Comparison of ENCODE assay signal across 8 cellular contexts in the genomic region with DNA sequence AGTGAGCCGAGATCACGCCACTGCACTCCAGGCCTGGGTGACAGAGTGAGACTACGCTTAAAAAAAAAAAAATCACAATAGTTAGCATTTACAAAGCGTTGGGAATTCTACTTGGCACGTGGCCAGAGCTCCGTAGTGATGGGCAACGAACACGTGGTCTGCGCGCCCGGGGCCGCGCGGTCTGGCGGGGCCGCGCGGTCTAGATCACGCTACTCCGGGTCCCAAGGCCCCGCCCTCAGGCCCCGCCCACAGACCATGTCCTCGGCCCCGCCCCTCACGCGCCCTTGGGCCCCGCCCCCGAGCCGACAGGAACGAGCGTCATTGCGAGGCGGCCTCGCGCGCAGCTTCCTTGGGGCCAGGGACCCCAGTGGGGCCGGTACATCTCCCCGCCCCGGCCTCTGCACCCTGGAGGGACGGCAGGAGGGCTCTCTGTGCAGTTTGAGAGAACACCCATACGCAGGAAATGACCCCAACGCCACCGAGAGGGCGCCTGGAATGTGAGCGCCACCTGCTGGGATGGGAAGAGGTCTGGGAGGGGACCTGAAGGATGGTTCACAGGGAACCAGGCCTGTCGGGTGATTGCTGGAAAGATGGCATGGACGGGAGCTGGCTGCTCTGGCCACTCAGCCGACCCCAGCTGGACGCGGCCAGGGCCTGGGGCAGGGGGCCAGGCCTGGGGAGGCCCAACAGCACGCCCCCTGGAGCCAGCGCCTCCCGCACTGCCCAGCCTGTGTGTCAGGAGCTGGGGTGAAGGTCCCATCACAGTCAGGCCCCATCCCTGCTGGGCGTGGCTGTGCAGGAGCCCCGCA. TPM values are rescaled to one million over a fixed set of nuclear protein-coding genes. Genes with fewer than 3 reads are reported as not detected.
DNase-seq lines count a peak whose midpoint lies in the region; ATAC-seq and TF ChIP-seq lines count a peak whose summit lies in the region.

No MANE protein-coding gene starts in this region.

- H3K9me3 Mint-ChIP-seq in activated T-helper 1 cell treated with anti-CD3 and anti-CD28 coated beads, Interleukin-12 subunit alpha, Interleukin-12 subunit beta, Interleukin-2, Interleukin-4 antibody, amounts not matched to agents 30 ng/mL and 10 ng/mL and 1 ng/mL, durations not matched to agents 14 hours and 24 hours and 36 hours: no peaks in the 10 kb centered on the region
- no peaks in the 10 kb centered on the region for H3K9me3 Mint-ChIP-seq in naive thymus-derived CD8-positive, alpha-beta T cell
- H3K9me3 Mint-ChIP-seq in stimulated activated memory B cell treated with anti-CD40 and anti-IgM and Interleukin-4, amounts not matched to agents 10 μg/mL and 1 μg/mL and 100 μg/mL, for 72 hours: no peaks in the 10 kb centered on the region

- peak overlapping the region; percentile 92 for H3K4me3 ChIP-seq in Karpas-422 (ENCODE audit: low read length)
- H3K4me3 ChIP-seq in Panc1 (ENCODE audit: low read depth in 2 of 2, low read length in 2 of 2): peak overlapping the region; percentile 52 to 82
- H3K4me3 ChIP-seq in fibroblast of lung (replicated peaks in 1 of 4; ENCODE audit: control extremely low read depth in 1 of 4, insufficient read depth in 1 of 4, low read depth in 3 of 4, low read length in 4 of 4): peak overlapping the region; percentile 63 to 89 (median 66)

- BruUV-seq in Panc1 (replicated peaks; lab: Mats Ljungman, UMichigan): no TSS peak

- peak overlapping the region; percentile 88 for H3K4me3 Mint-ChIP-seq in activated T-helper 1 cell treated with anti-CD3 and anti-CD28 coated beads, Interleukin-12 subunit alpha, Interleukin-12 subunit beta, Interleukin-2, Interleukin-4 antibody, amounts not matched to agents 30 ng/mL and 10 ng/mL and 1 ng/mL, durations not matched to agents 14 hours and 24 hours and 36 hours
- H3K4me3 Mint-ChIP-seq in naive thymus-derived CD8-positive, alpha-beta T cell: peak overlapping the region; percentile 84 to 93 (median 88)
- peak overlapping the region; percentile 94 for H3K4me3 Mint-ChIP-seq in stimulated activated memory B cell treated with anti-CD40 and anti-IgM and Interleukin-4, amounts not matched to agents 10 μg/mL and 1 μg/mL and 100 μg/mL, for 72 hours

- H3K9me3 ChIP-seq in Karpas-422 (ENCODE audit: low read length) (no peaks in the 10 kb centered on the region), Panc1 (ENCODE audit: control insufficient read depth, insufficient read depth, low read depth, low read length) (no peaks in the 10 kb centered on the region), fibroblast of lung (ENCODE audit: control insufficient read depth, insufficient read depth, low read depth, low read length) (no peaks in the 10 kb centered on the region)

- no peaks in the 10 kb centered on the region for H3K9me2 ChIP-seq in Karpas-422 (replicated peaks; ENCODE audit: insufficient read depth, low read length)

- POLR2A ChIA-PET in Panc1 (lab: Charles Lee): interaction anchor here (0.5 to 2.5 kb wide), 5 partner anchors 41 to 293 kb away, joined by 3 to 8 read pairs (median 4); partner anchors contain the start of genes DEAF1 and TMEM80
- POLR2A ChIA-PET in naive thymus-derived CD8-positive, alpha-beta T cell (lab: Charles Lee): interaction anchor here (0.5 to 7.8 kb wide), 23 partner anchors 22 to 241 kb away, joined by 3 to 144 read pairs (median 5); partner anchors contain the start of genes BET1L, IFITM2, PGGHG and RIC8A

- H3K27me3 Mint-ChIP-seq in activated T-helper 1 cell treated with anti-CD3 and anti-CD28 coated beads, Interleukin-12 subunit alpha, Interleukin-12 subunit beta, Interleukin-2, Interleukin-4 antibody, amounts not matched to agents 30 ng/mL and 10 ng/mL and 1 ng/mL, durations not matched to agents 14 hours and 24 hours and 36 hours (ENCODE audit: insufficient read depth): no peaks in the 10 kb centered on the region
- H3K27me3 Mint-ChIP-seq in naive thymus-derived CD8-positive, alpha-beta T cell: no peaks in the 10 kb centered on the region
- H3K27me3 Mint-ChIP-seq in stimulated activated memory B cell treated with anti-CD40 and anti-IgM and Interleukin-4, amounts not matched to agents 10 μg/mL and 1 μg/mL and 100 μg/mL, for 72 hours: no peaks in the 10 kb centered on the region

- intact Hi-C loops in Panc1 (cut with micrococcal nuclease; ENCODE audit: unreplicated experiment): loop anchor here (5.0 kb wide), 2 partner anchors 41 to 56 kb away; partner anchors contain the start of gene PKP3
- intact Hi-C loops in activated T-helper 1 cell treated with anti-CD3 and anti-CD28 coated beads, Interleukin-12 subunit alpha, Interleukin-12 subunit beta, Interleukin-2, Interleukin-4 antibody, amounts not matched to agents 30 ng/mL and 10 ng/mL and 1 ng/mL, durations not matched to agents 14 hours and 24 hours and 36 hours (cut with micrococcal nuclease): loop anchor here (1.0 to 10.0 kb wide), 7 partner anchors 33 to 277 kb away; partner anchors contain the start of gene IFITM2

- H3K9ac ChIP-seq in Karpas-422 (ENCODE audit: low read length) (peak overlapping the region; percentile 80), fibroblast of lung (ENCODE audit: insufficient read depth, low read length) (peak overlapping the region; percentile 79)

- DNase-seq in DMS153 treated with DMSO at 0.1 percent for 48 hours (lab: John Stamatoyannopoulos, UW; ENCODE audit: unreplicated experiment): peak; percentile 82
- peak; percentile 98 for DNase-seq in Karpas-422
- peak; percentile 90 for DNase-seq in Panc1 (ENCODE audit: low read depth, low spot score)
- peak; percentile 92 for DNase-seq in activated T-helper 1 cell treated with anti-CD3 and anti-CD28 coated beads, Interleukin-12 subunit alpha, Interleukin-12 subunit beta, Interleukin-2, Interleukin-4 antibody, amounts not matched to agents 30 ng/mL and 10 ng/mL and 1 ng/mL, durations not matched to agents 14 hours and 24 hours and 36 hours (ENCODE audit: low spot score)
- peak; percentile 81 to 92 for DNase-seq in fibroblast of lung (ENCODE audit: low read depth in 2 of 2)
- DNase-seq in naive thymus-derived CD8-positive, alpha-beta T cell: peak; percentile 90 to 99 (median 94)

- CTCF ChIA-PET in Panc1 (lab: Charles Lee): interaction anchor here (0.6 to 2.9 kb wide), 18 partner anchors 8 to 241 kb away, joined by 3 to 38 read pairs (median 3); partner anchors contain the start of genes BET1L and SIGIRR

- H3K27me3 ChIP-seq in Karpas-422 (ENCODE audit: low read length) (no peaks in the 10 kb centered on the region), Panc1 (ENCODE audit: control insufficient read depth, insufficient read depth, low read length) (no peaks in the 10 kb centered on the region), fibroblast of lung (ENCODE audit: control insufficient read depth, insufficient read depth, low read length) (no peaks in the 10 kb centered on the region)

- H3K4me1 ChIP-seq in Karpas-422 (ENCODE audit: low read length) (peaks cover 35% of the 10 kb centered on the region), Panc1 (ENCODE audit: control insufficient read depth, insufficient read depth, low read length) (peaks cover 38% of the 10 kb centered on the region), fibroblast of lung (ENCODE audit: control insufficient read depth, extremely low read depth, insufficient read depth, low read length) (peaks cover 4% of the 10 kb centered on the region)

- H2AFZ ChIP-seq in Karpas-422 (ENCODE audit: low read length): 0 out of 2 replicates have a peak overlapping the region, but pooled peaks have one; percentile 19
- H2AFZ ChIP-seq in fibroblast of lung (ENCODE audit: low read length): peak overlapping the region; percentile 79

- no peaks in the 10 kb centered on the region for H3K36me3 ChIP-seq in Karpas-422 (ENCODE audit: insufficient read depth, low read length)
- 0 out of 2 replicates have a peak, but pooled peaks cover 2% of the 10 kb centered on the region for H3K36me3 ChIP-seq in Panc1 (ENCODE audit: control insufficient read depth, insufficient read depth, low read length)
- H3K36me3 ChIP-seq in fibroblast of lung (ENCODE audit: control insufficient read depth, insufficient read depth, low read length): peaks cover 4% of the 10 kb centered on the region

- peak overlapping the region; percentile 91 for H3K27ac Mint-ChIP-seq in activated T-helper 1 cell treated with anti-CD3 and anti-CD28 coated beads, Interleukin-12 subunit alpha, Interleukin-12 subunit beta, Interleukin-2, Interleukin-4 antibody, amounts not matched to agents 30 ng/mL and 10 ng/mL and 1 ng/mL, durations not matched to agents 14 hours and 24 hours and 36 hours
- H3K27ac Mint-ChIP-seq in naive thymus-derived CD8-positive, alpha-beta T cell: peak overlapping the region; percentile 87 to 99 (median 97)
- peak overlapping the region; percentile 88 for H3K27ac Mint-ChIP-seq in stimulated activated memory B cell treated with anti-CD40 and anti-IgM and Interleukin-4, amounts not matched to agents 10 μg/mL and 1 μg/mL and 100 μg/mL, for 72 hours

- peaks cover 6% of the 10 kb centered on the region for H3K36me3 Mint-ChIP-seq in activated T-helper 1 cell treated with anti-CD3 and anti-CD28 coated beads, Interleukin-12 subunit alpha, Interleukin-12 subunit beta, Interleukin-2, Interleukin-4 antibody, amounts not matched to agents 30 ng/mL and 10 ng/mL and 1 ng/mL, durations not matched to agents 14 hours and 24 hours and 36 hours (ENCODE audit: low read depth)
- H3K36me3 Mint-ChIP-seq in naive thymus-derived CD8-positive, alpha-beta T cell: peaks cover 0 to 7% (median 0%) of the 10 kb centered on the region in 3 donors
- H3K36me3 Mint-ChIP-seq in stimulated activated memory B cell treated with anti-CD40 and anti-IgM and Interleukin-4, amounts not matched to agents 10 μg/mL and 1 μg/mL and 100 μg/mL, for 72 hours: peaks cover 5% of the 10 kb centered on the region

- H3K79me2 ChIP-seq in Karpas-422 (ENCODE audit: low read length) (peaks cover 22% of the 10 kb centered on the region), fibroblast of lung (ENCODE audit: control insufficient read depth, insufficient read depth, low read length) (peaks cover 24% of the 10 kb centered on the region)

- ATAC-seq in GM21619 (IDR thresholded peaks at IDR 0.05; ENCODE audit: unreplicated experiment) (peak; percentile 42), Panc1 (peak; percentile 80)
- ATAC-seq in naive thymus-derived CD8-positive, alpha-beta T cell: peak; percentile 61 to 62
- peak; percentile 79 for ATAC-seq in stimulated activated memory B cell treated with anti-CD40 and anti-IgM and Interleukin-4, amounts not matched to agents 10 μg/mL and 1 μg/mL and 100 μg/mL, for 72 hours

- peaks cover 16% of the 10 kb centered on the region for H3K4me1 Mint-ChIP-seq in activated T-helper 1 cell treated with anti-CD3 and anti-CD28 coated beads, Interleukin-12 subunit alpha, Interleukin-12 subunit beta, Interleukin-2, Interleukin-4 antibody, amounts not matched to agents 30 ng/mL and 10 ng/mL and 1 ng/mL, durations not matched to agents 14 hours and 24 hours and 36 hours (ENCODE audit: low read depth)
- H3K4me1 Mint-ChIP-seq in naive thymus-derived CD8-positive, alpha-beta T cell: peaks cover 11 to 35% (median 28%) of the 10 kb centered on the region in 4 donors
- peaks cover 42% of the 10 kb centered on the region for H3K4me1 Mint-ChIP-seq in stimulated activated memory B cell treated with anti-CD40 and anti-IgM and Interleukin-4, amounts not matched to agents 10 μg/mL and 1 μg/mL and 100 μg/mL, for 72 hours

- H4K20me1 ChIP-seq in Karpas-422 (ENCODE audit: insufficient read depth, low read depth, low read length) (peaks cover 6% of the 10 kb centered on the region; the same call in 1 of the 2 replicates), fibroblast of lung (ENCODE audit: control insufficient read depth, extremely low read depth, insufficient read depth, low read length) (no peaks in the 10 kb centered on the region)

- in situ Hi-C loops in Panc1 (cut with HindIII; ENCODE audit: low pct_unique_long_range_greater_than_20kb, low sequenced_read_pairs): no loop called here

- TF ChIP-seq CTCF in Panc1 (IDR thresholded peaks at IDR 0.05): peak; percentile 100
- TF ChIP-seq CTCF in fibroblast of lung (conservative IDR thresholded peaks at IDR 0.05 in 1 of 2, IDR thresholded peaks at IDR 0.05 in 1 of 2; ENCODE audit: low read depth in 1 of 2, low read length in 2 of 2): peak; percentile 79 to 82

- peak overlapping the region; percentile 86 for H3K27ac ChIP-seq in Karpas-422 (ENCODE audit: low read length)
- H3K27ac ChIP-seq in Panc1 (ENCODE audit: low read length): peak overlapping the region; percentile 72
- H3K27ac ChIP-seq in fibroblast of lung (ENCODE audit: insufficient read depth, low read length): peak overlapping the region; percentile 92

- H3K4me2 ChIP-seq in Karpas-422 (ENCODE audit: low read depth, low read length, poor library complexity, severe bottlenecking) (peak overlapping the region; percentile 85), fibroblast of lung (ENCODE audit: extremely low read depth, insufficient read depth, low read length) (peak overlapping the region; percentile 87)

RNA-seq across cellular contexts. Expression of gene PTDSS2, which starts 2.0 kb away (rescaled TPM):
- 13.5 and 25.4 TPM in 2 replicates for total RNA-seq in Karpas-422 (2014; rRNA removed; shearing (Covaris generic); ENCODE audit: low replicate concordance)
- total RNA-seq in Panc1 (2021; ENCODE audit: unreplicated experiment) (103 TPM), fibroblast of lung (31.8 and 36.7 TPM in 2 replicates)
- 165 TPM for polyA plus RNA-seq in Panc1 (2012; ENCODE audit: insufficient read length)
- 31.0 and 33.9 TPM in 2 replicates for total RNA-seq in activated T-helper 1 cell treated with anti-CD3 and anti-CD28 coated beads, Interleukin-12 subunit alpha, Interleukin-12 subunit beta, Interleukin-2, Interleukin-4 antibody, amounts not matched to agents 30 ng/mL and 10 ng/mL and 1 ng/mL, durations not matched to agents 14 hours and 24 hours and 36 hours
- 17.4 and 18.1 TPM in 2 replicates for polyA plus RNA-seq in fibroblast of lung
- 21.6 and 25.9 TPM in 2 replicates for polyA plus RNA-seq in fibroblast of lung (2012)
- 57.5 and 90.3 TPM in 2 replicates for polyA minus RNA-seq in fibroblast of lung (ENCODE audit: low replicate concordance)
- 10 to 100 TPM; 25.9 to 30.2 TPM for total RNA-seq in naive thymus-derived CD8-positive, alpha-beta T cell
- polyA plus RNA-seq in naive thymus-derived CD8-positive, alpha-beta T cell: 10 to 100 TPM in 2 of 3 donors, 1 to 10 TPM in 1; 9.0 to 13.0 (median 11.6) TPM

RNA-seq across cellular contexts. Expression of gene ANO9, which starts 6.3 kb away (rescaled TPM):
- 1.4 and 2.2 TPM in 2 replicates for total RNA-seq in Karpas-422 (2014; rRNA removed; shearing (Covaris generic); ENCODE audit: low replicate concordance)
- total RNA-seq in Panc1 (2021; ENCODE audit: unreplicated experiment): 61.4 TPM
- 56.7 TPM for polyA plus RNA-seq in Panc1 (2012; ENCODE audit: insufficient read length)
- total RNA-seq in activated T-helper 1 cell treated with anti-CD3 and anti-CD28 coated beads, Interleukin-12 subunit alpha, Interleukin-12 subunit beta, Interleukin-2, Interleukin-4 antibody, amounts not matched to agents 30 ng/mL and 10 ng/mL and 1 ng/mL, durations not matched to agents 14 hours and 24 hours and 36 hours: 33.1 and 33.8 TPM in 2 replicates
- not detected in 2 replicates for total RNA-seq in fibroblast of lung
- polyA plus RNA-seq in fibroblast of lung: not detected in 2 replicates
- polyA plus RNA-seq in fibroblast of lung (2012): 0.02 TPM in 1 of 2 replicates, not detected in the other
- polyA minus RNA-seq in fibroblast of lung (ENCODE audit: low replicate concordance): not detected in 2 replicates
- 10 to 100 TPM; 70.1 to 78.6 TPM for total RNA-seq in naive thymus-derived CD8-positive, alpha-beta T cell
- 1 to 10 TPM; 4.8 to 8.6 (median 7.3) TPM for polyA plus RNA-seq in naive thymus-derived CD8-positive, alpha-beta T cell

RNA-seq across cellular contexts. Expression of gene SIGIRR, which starts 33.3 kb away (rescaled TPM):
- 28.9 and 34.6 TPM in 2 replicates for total RNA-seq in Karpas-422 (2014; rRNA removed; shearing (Covaris generic); ENCODE audit: low replicate concordance)
- total RNA-seq in Panc1 (2021; ENCODE audit: unreplicated experiment) (183 TPM), fibroblast of lung (13.4 and 16.7 TPM in 2 replicates)
- 313 TPM for polyA plus RNA-seq in Panc1 (2012; ENCODE audit: insufficient read length)
- 38.3 and 43.9 TPM in 2 replicates for total RNA-seq in activated T-helper 1 cell treated with anti-CD3 and anti-CD28 coated beads, Interleukin-12 subunit alpha, Interleukin-12 subunit beta, Interleukin-2, Interleukin-4 antibody, amounts not matched to agents 30 ng/mL and 10 ng/mL and 1 ng/mL, durations not matched to agents 14 hours and 24 hours and 36 hours
- polyA plus RNA-seq in fibroblast of lung: 8.9 and 10.5 TPM in 2 replicates
- 25.6 and 29.5 TPM in 2 replicates for polyA plus RNA-seq in fibroblast of lung (2012)
- polyA minus RNA-seq in fibroblast of lung (ENCODE audit: low replicate concordance): 7.6 and 9.5 TPM in 2 replicates
- total RNA-seq in naive thymus-derived CD8-positive, alpha-beta T cell: 100 to 1,000 TPM; 332 to 337 TPM
- 100 to 1,000 TPM; 195 to 233 (median 206) TPM for polyA plus RNA-seq in naive thymus-derived CD8-positive, alpha-beta T cell

RNA-seq across cellular contexts. Expression of gene PKP3, which starts 54.1 kb away (rescaled TPM):
- total RNA-seq in Karpas-422 (2014; rRNA removed; shearing (Covaris generic); ENCODE audit: low replicate concordance): 0.76 TPM in 1 of 2 replicates, not detected in the other
- total RNA-seq in Panc1 (2021; ENCODE audit: unreplicated experiment) (36.8 TPM), fibroblast of lung (0.26 and 0.83 TPM in 2 replicates)
- polyA plus RNA-seq in Panc1 (2012; ENCODE audit: insufficient read length): 38.8 TPM
- not detected in 2 replicates for total RNA-seq in activated T-helper 1 cell treated with anti-CD3 and anti-CD28 coated beads, Interleukin-12 subunit alpha, Interleukin-12 subunit beta, Interleukin-2, Interleukin-4 antibody, amounts not matched to agents 30 ng/mL and 10 ng/mL and 1 ng/mL, durations not matched to agents 14 hours and 24 hours and 36 hours
- 0.17 and 0.24 TPM in 2 replicates for polyA plus RNA-seq in fibroblast of lung
- 0.38 and 0.84 TPM in 2 replicates for polyA plus RNA-seq in fibroblast of lung (2012)
- polyA minus RNA-seq in fibroblast of lung (ENCODE audit: low replicate concordance): 0.15 TPM in 1 of 2 replicates, not detected in the other
- under 1 TPM; 0.16 to 0.29 TPM for total RNA-seq in naive thymus-derived CD8-positive, alpha-beta T cell
- under 1 TPM in 2 of 3 donors, not detected in 1; 0.15 to 0.47 TPM for polyA plus RNA-seq in naive thymus-derived CD8-positive, alpha-beta T cell

RNA-seq across cellular contexts. Expression of gene RNH1, which starts 58.9 kb away (rescaled TPM):
- total RNA-seq in Karpas-422 (2014; rRNA removed; shearing (Covaris generic); ENCODE audit: low replicate concordance): 59.4 and 107 TPM in 2 replicates
- 345 TPM for total RNA-seq in Panc1 (2021; ENCODE audit: unreplicated experiment)
- 671 TPM for polyA plus RNA-seq in Panc1 (2012; ENCODE audit: insufficient read length)
- 123 and 126 TPM in 2 replicates for total RNA-seq in activated T-helper 1 cell treated with anti-CD3 and anti-CD28 coated beads, Interleukin-12 subunit alpha, Interleukin-12 subunit beta, Interleukin-2, Interleukin-4 antibody, amounts not matched to agents 30 ng/mL and 10 ng/mL and 1 ng/mL, durations not matched to agents 14 hours and 24 hours and 36 hours
- 502 and 561 TPM in 2 replicates for total RNA-seq in fibroblast of lung
- 102 and 140 TPM in 2 replicates for polyA plus RNA-seq in fibroblast of lung
- 252 and 382 TPM in 2 replicates for polyA plus RNA-seq in fibroblast of lung (2012)
- polyA minus RNA-seq in fibroblast of lung (ENCODE audit: low replicate concordance): 231 and 305 TPM in 2 replicates
- total RNA-seq in naive thymus-derived CD8-positive, alpha-beta T cell: 100 to 1,000 TPM; 102 to 107 TPM
- 100 to 1,000 TPM; 152 to 198 (median 170) TPM for polyA plus RNA-seq in naive thymus-derived CD8-positive, alpha-beta T cell

Comparison
In these comparisons a context has a peak if more than half of its experiments do, and no peak if none do; other contexts are left out.
1. Peak in every context shown above with its lines: DNase-seq, ATAC-seq, H3K4me3 ChIP-seq and H3K27ac ChIP-seq.
2. RNA of gene ANO9, which starts 6.3 kb away (total RNA-seq): 70.1 to 78.6 TPM in naive thymus-derived CD8-positive, alpha-beta T cell, 61.4 TPM in Panc1 (single experiment) and 33.1 to 33.8 TPM in activated T-helper 1 cell treated with anti-CD3 and anti-CD28 coated beads, Interleukin-12 subunit alpha, Interleukin-12 subunit beta, Interleukin-2, Interleukin-4 antibody, amounts not matched to agents 30 ng/mL and 10 ng/mL and 1 ng/mL, durations not matched to agents 14 hours and 24 hours and 36 hours; 1.4 to 2.2 TPM in Karpas-422 and not detected in fibroblast of lung; every median in the first group is over 10 times any median in the second.